In the genomic region with DNA sequence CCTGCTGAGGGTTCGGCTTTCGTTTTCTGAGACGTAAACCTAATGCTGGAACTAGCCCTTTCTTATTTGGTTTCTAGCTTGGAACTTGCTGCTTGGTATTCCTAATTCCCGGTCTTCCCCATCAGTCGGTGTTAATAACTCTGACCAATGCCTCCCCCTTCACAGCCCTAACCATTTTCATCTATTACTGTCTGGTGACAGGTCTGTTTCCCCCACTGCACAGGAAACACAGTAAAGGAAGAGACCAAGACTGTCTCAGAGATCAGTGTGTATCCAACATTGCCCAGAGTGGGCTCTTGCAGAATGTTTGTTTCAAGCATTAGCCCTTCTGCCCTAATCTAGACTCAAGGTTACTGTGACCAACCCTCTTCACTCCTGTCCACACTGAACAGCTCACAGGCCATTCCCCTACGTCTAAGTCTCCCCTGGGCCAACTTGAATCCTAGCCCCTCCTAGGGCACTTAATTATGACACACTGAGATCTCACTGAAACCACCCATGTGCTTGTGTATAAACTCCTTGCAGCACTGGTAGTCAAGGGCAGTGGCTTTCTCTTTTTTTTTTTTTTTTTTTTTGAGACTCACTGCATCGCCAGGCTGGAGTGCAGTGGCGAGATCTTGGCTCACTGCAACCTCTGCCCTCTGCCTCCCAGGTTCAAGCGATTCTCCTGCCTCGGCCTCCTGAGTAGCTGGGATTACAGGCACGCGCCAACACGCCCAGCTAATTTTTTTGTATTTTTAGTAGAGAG, we compare ENCODE assay signal across 9 cellular contexts. TPM values are rescaled to one million over a fixed set of nuclear protein-coding genes. Genes with fewer than 3 reads are reported as not detected.
DNase-seq lines count a peak whose midpoint lies in the region; ATAC-seq and TF ChIP-seq lines count a peak whose summit lies in the region.
"Had no signal": no experiment of that assay in that cellular context is flagged by ENCODE, and none has a peak within 500 bp of the region (broad histone marks: within the 10 kb centered on the region; RNA-seq: fewer than 3 reads in every experiment).

No MANE protein-coding gene starts in this region.

- no peak overlapping the region for H2AFZ ChIP-seq in HCT116 (ENCODE audit: low read depth, low read length, poor library complexity, severe bottlenecking)

- H3K27me3 Mint-ChIP-seq in naive B cell, result no peaks in the 10 kb centered on the region

- H3K4me3 ChIP-seq in A673 (ENCODE audit: low read depth, low read length, poor library complexity, severe bottlenecking) (no peak overlapping the region), HCT116 (replicated peaks in 1 of 2; ENCODE audit: low read depth in 1 of 2, low read length in 2 of 2) (no peak overlapping the region), adipocyte (ENCODE audit: low read length) (peak overlapping the region; percentile 81)

- 0 out of 2 replicates have a peak overlapping the region, but pooled peaks have one; percentile 17 for H3K9ac ChIP-seq in HCT116 (ENCODE audit: low read length)
- peak overlapping the region; percentile 90 for H3K9ac ChIP-seq in adipocyte (ENCODE audit: low read length)

- H3K36me3 Mint-ChIP-seq in naive B cell, result no peaks in the 10 kb centered on the region

- H3K27me3 ChIP-seq in A673 (replicated peaks; ENCODE audit: insufficient read depth, low read depth, low read length, poor library complexity) (no peaks in the 10 kb centered on the region), HCT116 (ENCODE audit: insufficient read depth, low read length) (no peaks in the 10 kb centered on the region), adipocyte (replicated peaks; ENCODE audit: control insufficient read depth, insufficient read depth, low read length) (no peaks in the 10 kb centered on the region)

- RAD21 ChIA-PET in HCT116 (lab: Charles Lee; ENCODE audit: low non-redundant PET in 1 of 2, low total read pairs in 2 of 2, uncharacterized antibody in 2 of 2, unreplicated experiment in 2 of 2), result no interaction called here

- H3K4me1 ChIP-seq in A673 (ENCODE audit: insufficient read depth, low read length, poor library complexity, severe bottlenecking) (peaks cover 34% of the 10 kb centered on the region), HCT116 (ENCODE audit: control insufficient read depth in 1 of 2, insufficient read depth in 2 of 2, low read length in 2 of 2) (peaks cover 11 to 18% of the 10 kb centered on the region in 2 experiments), adipocyte (ENCODE audit: control insufficient read depth, insufficient read depth, low read length) (peaks cover 39% of the 10 kb centered on the region)

- no peaks in the 10 kb centered on the region for H4K20me1 ChIP-seq in HCT116 (ENCODE audit: insufficient read depth)

- H3K27ac Mint-ChIP-seq in naive B cell, result peak overlapping the region; percentile 94 to 100 (median 98)

- TF ChIP-seq CTCF in A673 (conservative IDR thresholded peaks at IDR 0.05; ENCODE audit: low read depth, low read length) (no peak), HCT116 (IDR thresholded peaks at IDR 0.05 in 2 of 3, conservative IDR thresholded peaks at IDR 0.05 in 1 of 3; ENCODE audit: borderline replicate concordance in 1 of 3, insufficient read depth in 1 of 3, low read depth in 2 of 3, low read length in 2 of 3) (no peak)

- H3K79me2 ChIP-seq in HCT116 (ENCODE audit: insufficient read depth, low read length), result peaks cover 31% of the 10 kb centered on the region

- DNase-seq in A673 (ENCODE audit: low spot score) (no peak), HCT116 (ENCODE audit: low read depth, low spot score) (no peak), adipocyte (ENCODE audit: low read depth) (no peak), naive B cell (no peak), left lobe of liver (ENCODE audit: low spot score) (no peak)
- DNase-seq: NCI-H2227 treated with DMSO at 0.1 percent for 48 hours had no signal

- H3K27ac ChIP-seq in A673 (ENCODE audit: low read depth, low read length, poor library complexity, severe bottlenecking), result peak overlapping the region; percentile 86
- peak overlapping the region; percentile 60; the same call in 1 of the 2 replicates for H3K27ac ChIP-seq in HCT116 (ENCODE audit: low read depth, low read length)

- no peak for ATAC-seq in HCT116
- no peak for ATAC-seq in naive B cell (ENCODE audit: low read depth in 2 of 2)
- ATAC-seq in left lobe of liver, result no peak
- no peak for ATAC-seq in HG03139 (IDR thresholded peaks at IDR 0.05; ENCODE audit: unreplicated experiment)
- no peak for ATAC-seq in GM19397 (IDR thresholded peaks at IDR 0.05; ENCODE audit: unreplicated experiment)
- ATAC-seq in HG03432 (IDR thresholded peaks at IDR 0.05; ENCODE audit: unreplicated experiment), result no peak

- BruUV-seq in A673 (replicated peaks; lab: Mats Ljungman, UMichigan) (no TSS peak), HCT116 (replicated peaks; lab: Mats Ljungman, UMichigan) (no TSS peak)

- H3K4me2 ChIP-seq in HCT116 (ENCODE audit: low read length), result no peak overlapping the region

- H3K36me3 ChIP-seq in A673 (ENCODE audit: insufficient read depth, low read length, poor library complexity, severe bottlenecking) (no peaks in the 10 kb centered on the region), HCT116 (ENCODE audit: control insufficient read depth in 1 of 2, insufficient read depth in 2 of 2, low read length in 2 of 2) (peaks cover 0 to 4% of the 10 kb centered on the region in 2 experiments; a peak in 1 of 4 replicates), adipocyte (ENCODE audit: control insufficient read depth, insufficient read depth, low read length, severe bottlenecking) (no peaks in the 10 kb centered on the region)

- no peaks in the 10 kb centered on the region for H3K9me3 Mint-ChIP-seq in naive B cell

- intact Hi-C loops in A673 (cut with micrococcal nuclease; ENCODE audit: unreplicated experiment), result loop anchor here (10.0 kb wide), 1 partner anchor 142 kb away; no protein-coding TSS in a partner anchor
- intact Hi-C loops in HCT116 (cut with micrococcal nuclease), result no loop called here

- TF ChIP-seq POLR2A in HCT116 (IDR thresholded peaks at IDR 0.05; ENCODE audit: borderline replicate concordance, extremely low read depth, insufficient read depth, insufficient read length), result no peak

- H3K9me3 ChIP-seq in A673 (ENCODE audit: low read depth, low read length, poor library complexity, severe bottlenecking) (no peaks in the 10 kb centered on the region), HCT116 (ENCODE audit: control insufficient read depth in 1 of 2, insufficient read depth in 1 of 2, low read depth in 1 of 2, low read length in 2 of 2) (no peaks in the 10 kb centered on the region), adipocyte (ENCODE audit: control insufficient read depth, low read length) (no peaks in the 10 kb centered on the region)

- CTCF ChIA-PET in A673 (lab: Charles Lee), result interaction anchor here (0.7 kb wide), 1 partner anchor 177 kb away, joined by 3 read pairs; no protein-coding TSS in a partner anchor
- CTCF ChIA-PET in HCT116 (lab: Charles Lee), result no interaction called here

- POLR2A ChIA-PET in A673 (lab: Charles Lee; ENCODE audit: low non-redundant PET), result no interaction called here
- POLR2A ChIA-PET in HCT116 (lab: Charles Lee), result no interaction called here

- H3K4me3 Mint-ChIP-seq in naive B cell, result peak overlapping the region in 7 of 8 donors; percentile 18 to 89 (median 50)

- TF ChIP-seq RAD21 in HCT116 (IDR thresholded peaks at IDR 0.05; ENCODE audit: low read depth), result no peak

- no peaks in the 10 kb centered on the region for H3K9me2 ChIP-seq in HCT116 (ENCODE audit: insufficient read depth)

- peaks cover 29 to 45% (median 43%) of the 10 kb centered on the region in 3 donors for H3K4me1 Mint-ChIP-seq in naive B cell

TF ChIP-seq in HCT116, 20 proteins besides CTCF, POLR2A, EP300 and RAD21 (continues in another document):
- TF ChIP-seq FOSL1 (IDR thresholded peaks at IDR 0.05; ENCODE audit: low read depth) (no peak), JUND (IDR thresholded peaks at IDR 0.05) (no peak), EZH2 (IDR thresholded peaks at IDR 0.05) (no peak), ZNF274 (IDR thresholded peaks at IDR 0.05; ENCODE audit: low read depth, low read length) (no peak), ELF1 (IDR thresholded peaks at IDR 0.05; ENCODE audit: borderline replicate concordance, low read depth) (no peak), POLR2AphosphoS5 (IDR thresholded peaks at IDR 0.05; ENCODE audit: low read depth, low read length) (no peak), SP1 (IDR thresholded peaks at IDR 0.05; ENCODE audit: low read depth) (no peak), SRF (IDR thresholded peaks at IDR 0.05; ENCODE audit: low read depth) (no peak), CEBPB (IDR thresholded peaks at IDR 0.05; ENCODE audit: low read depth) (no peak), SIN3A (IDR thresholded peaks at IDR 0.05; ENCODE audit: low read depth) (no peak), EGR1 (IDR thresholded peaks at IDR 0.05; ENCODE audit: low read depth) (no peak), ZFX (IDR thresholded peaks at IDR 0.05) (no peak), CBX3 (IDR thresholded peaks at IDR 0.05; ENCODE audit: low read depth) (no peak)
- TF ChIP-seq, protein P1, sequence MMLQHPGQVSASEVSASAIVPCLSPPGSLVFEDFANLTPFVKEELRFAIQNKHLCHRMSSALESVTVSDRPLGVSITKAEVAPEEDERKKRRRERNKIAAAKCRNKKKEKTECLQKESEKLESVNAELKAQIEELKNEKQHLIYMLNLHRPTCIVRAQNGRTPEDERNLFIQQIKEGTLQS (IDR thresholded peaks at IDR 0.05), result no peak
- TF ChIP-seq, protein P2, sequence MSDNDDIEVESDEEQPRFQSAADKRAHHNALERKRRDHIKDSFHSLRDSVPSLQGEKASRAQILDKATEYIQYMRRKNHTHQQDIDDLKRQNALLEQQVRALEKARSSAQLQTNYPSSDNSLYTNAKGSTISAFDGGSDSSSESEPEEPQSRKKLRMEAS (IDR thresholded peaks at IDR 0.05), result no peak
- TF ChIP-seq, protein P3, sequence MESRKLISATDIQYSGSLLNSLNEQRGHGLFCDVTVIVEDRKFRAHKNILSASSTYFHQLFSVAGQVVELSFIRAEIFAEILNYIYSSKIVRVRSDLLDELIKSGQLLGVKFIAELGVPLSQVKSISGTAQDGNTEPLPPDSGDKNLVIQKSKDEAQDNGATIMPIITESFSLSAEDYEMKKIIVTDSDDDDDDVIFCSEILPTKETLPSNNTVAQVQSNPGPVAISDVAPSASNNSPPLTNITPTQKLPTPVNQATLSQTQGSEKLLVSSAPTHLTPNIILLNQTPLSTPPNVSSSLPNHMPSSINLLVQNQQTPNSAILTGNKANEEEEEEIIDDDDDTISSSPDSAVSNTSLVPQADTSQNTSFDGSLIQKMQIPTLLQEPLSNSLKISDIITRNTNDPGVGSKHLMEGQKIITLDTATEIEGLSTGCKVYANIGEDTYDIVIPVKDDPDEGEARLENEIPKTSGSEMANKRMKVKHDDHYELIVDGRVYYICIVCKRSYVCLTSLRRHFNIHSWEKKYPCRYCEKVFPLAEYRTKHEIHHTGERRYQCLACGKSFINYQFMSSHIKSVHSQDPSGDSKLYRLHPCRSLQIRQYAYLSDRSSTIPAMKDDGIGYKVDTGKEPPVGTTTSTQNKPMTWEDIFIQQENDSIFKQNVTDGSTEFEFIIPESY (IDR thresholded peaks at IDR 0.05; ENCODE audit: extremely low read depth, insufficient replicate concordance, low read length), result no peak

RNA-seq across cellular contexts. Expression of a gene that starts 1.7 kb away (rescaled TPM):
- 146 and 151 TPM in 2 replicates for total RNA-seq in A673 (2021)
- total RNA-seq in HCT116 (2021; ENCODE audit: unreplicated experiment), result 141 TPM
- 69.6 and 69.9 TPM in 2 replicates for polyA plus RNA-seq in HCT116 (2012)
- 10 to 100 TPM; 24.2 to 34.3 (median 30.8) TPM for polyA plus RNA-seq in naive B cell (ENCODE audit: low read depth in 6 of 6)
- total RNA-seq in left lobe of liver, result 140 TPM
